In genomic region chr18:79528846-79529245, GRCh38 we compare ENCODE assay signal across 1 cellular context.
A peak's percentile ranks its signal among the peaks of the same experiment; 100 is the strongest.
TF ChIP-seq lines count a peak whose summit lies in the region.

No MANE protein-coding gene starts in this region.

TF ChIP-seq in H1, 55 proteins besides CTCF, POLR2A, EP300 and RAD21:
- TF ChIP-seq TBP (IDR thresholded peaks at IDR 0.05; ENCODE audit: low read depth, low read length) (peak; percentile 84; the same call in 1 of the 2 replicates), RNF2 (IDR thresholded peaks at IDR 0.05; ENCODE audit: borderline replicate concordance, low read depth, low read length, missing control alignments, poor library complexity, severe bottlenecking) (no peak), GABPA (IDR thresholded peaks at IDR 0.05; ENCODE audit: borderline replicate concordance, insufficient read depth, low read length) (peak; percentile 71; the same call in 1 of the 2 replicates)
